Comparison of ENCODE assay signal across 10 cellular contexts in the genomic region with DNA sequence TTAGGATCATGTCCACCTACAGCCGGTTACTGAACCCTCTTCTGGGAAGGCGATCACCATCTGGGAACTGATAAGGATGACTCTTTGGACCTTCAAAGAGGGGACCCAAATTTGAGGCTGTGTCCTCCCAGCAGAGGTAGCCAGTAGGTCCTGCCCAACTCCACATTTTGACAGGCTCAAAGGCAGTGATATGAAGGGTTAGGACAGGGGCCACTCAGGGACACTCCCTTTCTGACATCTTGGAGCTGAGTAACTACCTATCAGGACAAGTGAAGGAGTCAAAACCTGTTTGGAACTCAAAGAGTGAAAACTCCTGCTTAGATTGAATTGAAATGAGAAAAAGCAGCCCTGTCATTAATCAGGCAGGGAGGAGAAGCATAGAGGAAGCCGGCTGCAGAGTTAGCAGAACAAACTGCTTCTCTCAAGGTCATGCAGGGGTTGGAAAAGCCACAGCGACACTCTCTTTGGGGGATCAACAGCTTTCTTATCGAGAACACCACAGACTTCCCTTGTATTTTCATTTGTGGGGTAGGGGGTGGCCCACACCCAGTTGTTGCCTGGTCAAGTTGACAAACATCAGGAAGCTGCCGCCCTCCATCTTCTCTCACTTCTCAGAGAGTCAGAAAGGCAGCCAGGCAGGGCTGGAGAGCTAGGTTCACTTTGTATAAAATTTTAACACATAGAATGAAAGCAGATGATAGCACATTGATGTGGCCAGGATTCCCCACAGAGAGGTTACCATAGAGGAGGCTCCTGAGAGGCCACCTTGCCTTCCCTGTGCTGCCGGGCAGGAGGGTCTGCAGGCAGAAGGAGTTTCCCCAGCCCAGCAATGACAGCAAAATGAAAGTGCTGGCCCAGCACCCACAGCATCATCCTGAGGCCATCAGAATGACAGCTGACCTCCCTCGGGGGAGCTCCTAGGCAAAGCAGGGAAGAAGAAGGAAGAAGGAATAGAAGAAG. TPM values are rescaled to one million over a fixed set of nuclear protein-coding genes. Genes with fewer than 3 reads are reported as not detected.
DNase-seq lines count a peak whose midpoint lies in the region; ATAC-seq and FAIRE-seq lines count a peak whose summit lies in the region.
"Had no signal": no experiment of that assay in that cellular context is flagged by ENCODE, and none has a peak within 500 bp of the region (broad histone marks: within the 10 kb centered on the region; RNA-seq: fewer than 3 reads in every experiment).

No MANE protein-coding gene starts in this region.

- no peaks in the 10 kb centered on the region for H3K4me1 ChIP-seq in SJCRH30

- no peaks in the 10 kb centered on the region for H3K27me3 ChIP-seq in SJCRH30

- H3K4me3 ChIP-seq in SJCRH30 = no peak overlapping the region

- H3K27ac ChIP-seq in SJCRH30 = no peak overlapping the region

- H3K9me3 ChIP-seq in SJCRH30 (replicated peaks) = peaks cover 4% of the 10 kb centered on the region; the same call in 1 of the 2 replicates
- H3K9me3 ChIP-seq: SK-N-SH had no signal

- peak; percentile 52 for ATAC-seq in GM21367 (IDR thresholded peaks at IDR 0.05; ENCODE audit: unreplicated experiment)
- peak; percentile 45 for ATAC-seq in left ventricle myocardium superior

- H3K36me3 ChIP-seq in SJCRH30 = peaks cover 6% of the 10 kb centered on the region

- peak; percentile 59 for DNase-seq in CD1c-positive myeloid dendritic cell (ENCODE audit: extremely low spot score)
- peak; percentile 11 for DNase-seq in SKM-1 (lab: John Stamatoyannopoulos, UW; ENCODE audit: unreplicated experiment)
- no peak for DNase-seq in left ventricle myocardium superior
- no peak for DNase-seq in SJCRH30
- DNase-seq in HTR-8/SVneo (ENCODE audit: insufficient read length, low spot score) = no peak
- DNase-seq in NCI-H345 (lab: John Stamatoyannopoulos, UW) = no peak
- no peak for DNase-seq in NCI-H2227 (lab: John Stamatoyannopoulos, UW; ENCODE audit: unreplicated experiment)
- DNase-seq: endodermal cell, SK-N-SH had no signal

- FAIRE-seq in HTR-8/SVneo (lab: Jason Lieb, UNC) = no peak

- intact Hi-C loops in left ventricle myocardium superior (cut with micrococcal nuclease) = no loop called here

RNA-seq across cellular contexts. Expression of gene AGPAT4, which starts 47.6 kb away (rescaled TPM):
- total RNA-seq in left ventricle myocardium superior = 1.7 TPM
- total RNA-seq in SJCRH30 (2014; rRNA removed; shearing (Covaris generic)) = 13.2 and 16.7 TPM in 2 replicates

Comparison
In these comparisons a context has a peak if more than half of its experiments do, and no peak if none do; other contexts are left out.
1. DNase-seq: peak in CD1c-positive myeloid dendritic cell (single experiment) and SKM-1 (single experiment); none in left ventricle myocardium superior (single experiment), SJCRH30 (0 of 2), HTR-8/SVneo (single experiment), NCI-H345 (single experiment) and NCI-H2227 (single experiment).